Comparison of ENCODE assay signal across 24 cellular contexts in the genomic region with DNA sequence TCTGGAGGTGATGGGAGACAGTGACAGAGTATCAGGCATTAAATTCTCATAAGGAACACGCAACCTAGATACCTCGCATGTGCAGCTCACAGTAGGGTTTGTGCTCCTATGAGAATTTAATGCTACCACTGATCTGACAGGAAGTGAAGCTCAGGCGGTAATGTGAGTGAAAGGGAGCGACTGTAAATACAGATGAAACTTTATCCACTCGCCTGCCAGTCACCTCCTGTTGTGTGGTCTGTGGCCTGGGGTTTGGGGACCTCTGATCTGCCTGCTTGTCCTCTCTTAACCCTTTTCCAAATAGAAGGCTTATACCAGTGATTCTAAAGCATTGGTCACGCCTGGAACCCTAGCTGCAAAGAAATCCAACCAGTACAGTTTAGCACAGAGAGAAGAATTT. TPM values are rescaled to one million over a fixed set of nuclear protein-coding genes. Genes with fewer than 3 reads are reported as not detected.
DNase-seq lines count a peak whose midpoint lies in the region; ATAC-seq and TF ChIP-seq lines count a peak whose summit lies in the region.
"Had no signal": no experiment of that assay in that cellular context is flagged by ENCODE, and none has a peak within 500 bp of the region (broad histone marks: within the 10 kb centered on the region; RNA-seq: fewer than 3 reads in every experiment).

No MANE protein-coding gene starts in this region.

- H3K36me3 Mint-ChIP-seq in activated T-helper 17 cell treated with anti-CD3 and anti-CD28 coated beads, Interleukin-2, amount 50 U/mL, for 72 hours (ENCODE audit: low read depth) = peaks cover 82% of the 10 kb centered on the region
- peaks cover 6% of the 10 kb centered on the region for H3K36me3 Mint-ChIP-seq in neural progenitor cell

- H4K20me1 ChIP-seq in neural progenitor cell (ENCODE audit: low read depth) = no peaks in the 10 kb centered on the region

- H3K9me3 ChIP-seq in KOPT-K1 (ENCODE audit: insufficient read depth, low read length, poor library complexity, severe bottlenecking) (no peaks in the 10 kb centered on the region), neural progenitor cell (ENCODE audit: low read depth) (no peaks in the 10 kb centered on the region)
- H3K9me3 ChIP-seq: A549, breast epithelium, esophagus muscularis mucosa, heart left ventricle, sigmoid colon, thyroid gland had no signal

- no peak overlapping the region for H3K4me3 Mint-ChIP-seq in activated T-helper 17 cell treated with anti-CD3 and anti-CD28 coated beads, Interleukin-2, amount 50 U/mL, for 72 hours
- H3K4me3 Mint-ChIP-seq in neural progenitor cell = no peak overlapping the region

- DNase-seq in activated CD4-positive, alpha-beta T cell treated with anti-CD3 and anti-CD28 coated beads for 48 hours = peak; percentile 9
- no peak for DNase-seq in activated CD4-positive, alpha-beta T cell treated with anti-CD3 and anti-CD28 coated beads for 4 hours
- DNase-seq in neural progenitor cell (ENCODE audit: low spot score) = no peak
- DNase-seq in head of caudate nucleus = no peak
- no peak for DNase-seq in globus pallidus (ENCODE audit: low spot score)
- DNase-seq: activated CD4-positive, alpha-beta T cell treated with anti-CD3 and anti-CD28 coated beads, Interleukin-2, amount 50 U/mL, for 1 hour; activated gamma-delta T cell; CD4-positive, alpha-beta memory T cell; dorsolateral prefrontal cortex; heart left ventricle; islet precursor cell; mesenchymal stem cell; NCI-H1092; occipital lobe; sigmoid colon; stimulated activated CD4-positive, alpha-beta T cell treated with anti-CD3 and anti-CD28 coated beads, Interleukin-2, amount 100 ng/mL, for 48 hours; stimulated activated CD8-positive, alpha-beta memory T cell treated with anti-CD3 and anti-CD28 coated beads, Interleukin-4, amount 100 ng/mL, for 48 hours; thyroid gland had no signal

- peak overlapping the region; percentile 17 for H3K27ac Mint-ChIP-seq in activated T-helper 17 cell treated with anti-CD3 and anti-CD28 coated beads, Interleukin-2, amount 50 U/mL, for 72 hours
- H3K27ac Mint-ChIP-seq in neural progenitor cell = no peak overlapping the region

- H2AFZ ChIP-seq in neural progenitor cell (replicated peaks) = no peak overlapping the region

- ATAC-seq in activated T-helper 17 cell treated with anti-CD3 and anti-CD28 coated beads, Interleukin-2, amount 50 U/mL, for 72 hours (replicated peaks) = no peak
- ATAC-seq in HG03159 (IDR thresholded peaks at IDR 0.05; ENCODE audit: unreplicated experiment) = no peak
- ATAC-seq: A549, heart left ventricle had no signal

- H3K27me3 ChIP-seq in neural progenitor cell = no peaks in the 10 kb centered on the region
- H3K27me3 ChIP-seq: breast epithelium, dorsolateral prefrontal cortex, esophagus muscularis mucosa, heart left ventricle, sigmoid colon, thyroid gland had no signal

- H3K4me3 ChIP-seq in neural progenitor cell = no peak overlapping the region
- H3K4me3 ChIP-seq: A549, breast epithelium, dorsolateral prefrontal cortex, esophagus muscularis mucosa, heart left ventricle, sigmoid colon, thyroid gland had no signal

- no peaks in the 10 kb centered on the region for H3K4me1 Mint-ChIP-seq in activated T-helper 17 cell treated with anti-CD3 and anti-CD28 coated beads, Interleukin-2, amount 50 U/mL, for 72 hours
- H3K4me1 Mint-ChIP-seq in neural progenitor cell = peaks cover 3% of the 10 kb centered on the region

- no peaks in the 10 kb centered on the region for H3K27me3 Mint-ChIP-seq in activated T-helper 17 cell treated with anti-CD3 and anti-CD28 coated beads, Interleukin-2, amount 50 U/mL, for 72 hours
- no peaks in the 10 kb centered on the region for H3K27me3 Mint-ChIP-seq in neural progenitor cell (ENCODE audit: insufficient read depth, low read depth)
- H3K27me3 Mint-ChIP-seq: CD4-positive, alpha-beta memory T cell had no signal

- no peak for TF ChIP-seq CTCF in neural progenitor cell (IDR thresholded peaks at IDR 0.05)

- H3K9ac ChIP-seq in neural progenitor cell = peak overlapping the region; percentile 24

- H3K4me1 ChIP-seq in neural progenitor cell = no peaks in the 10 kb centered on the region
- H3K4me1 ChIP-seq: A549, breast epithelium, esophagus muscularis mucosa, heart left ventricle, sigmoid colon, thyroid gland had no signal

- H3K9me3 Mint-ChIP-seq in activated T-helper 17 cell treated with anti-CD3 and anti-CD28 coated beads, Interleukin-2, amount 50 U/mL, for 72 hours = no peaks in the 10 kb centered on the region
- no peaks in the 10 kb centered on the region for H3K9me3 Mint-ChIP-seq in neural progenitor cell
- H3K9me3 Mint-ChIP-seq: CD4-positive, alpha-beta memory T cell had no signal

- no peak overlapping the region for H3K4me2 ChIP-seq in neural progenitor cell
- H3K4me2 ChIP-seq: A549 had no signal

- H3K27ac ChIP-seq in KOPT-K1 (ENCODE audit: low read depth, low read length, poor library complexity, severe bottlenecking) (peak overlapping the region; percentile 46), neural progenitor cell (no peak overlapping the region)
- H3K27ac ChIP-seq: A549, breast epithelium, dorsolateral prefrontal cortex, esophagus muscularis mucosa, heart left ventricle, sigmoid colon, thyroid gland had no signal

- H3K36me3 ChIP-seq in KOPT-K1 (ENCODE audit: insufficient read depth, low read length) (peaks cover 75% of the 10 kb centered on the region), neural progenitor cell (peaks cover 17% of the 10 kb centered on the region)

- H3K79me2 ChIP-seq in neural progenitor cell (ENCODE audit: low read depth) = no peaks in the 10 kb centered on the region

- intact Hi-C loops in head of caudate nucleus (cut with DNase I) = no loop called here

- no peaks in the 10 kb centered on the region for H3F3A ChIP-seq in neural progenitor cell (ENCODE audit: low read depth)

RNA-seq across cellular contexts. Expression of a gene that starts 15.3 kb away (rescaled TPM):
- 10 to 100 TPM; 17.3 to 24.9 TPM for total RNA-seq in activated T-helper 17 cell treated with anti-CD3 and anti-CD28 coated beads, Interleukin-2, amount 50 U/mL, for 72 hours
- total RNA-seq in neural progenitor cell (ENCODE audit: low replicate concordance) = 39.0 and 66.5 TPM in 2 replicates

RNA-seq across cellular contexts. Expression of a gene that starts 15.4 kb away (rescaled TPM):
- 100 to 1,000 TPM in 1 of 2 donors, 10 to 100 TPM in 1; 89.7 to 151 TPM for total RNA-seq in activated T-helper 17 cell treated with anti-CD3 and anti-CD28 coated beads, Interleukin-2, amount 50 U/mL, for 72 hours
- 92.3 and 156 TPM in 2 replicates for total RNA-seq in neural progenitor cell (ENCODE audit: low replicate concordance)
